ENCODE assay signal across 20 cellular contexts in the genomic region with DNA sequence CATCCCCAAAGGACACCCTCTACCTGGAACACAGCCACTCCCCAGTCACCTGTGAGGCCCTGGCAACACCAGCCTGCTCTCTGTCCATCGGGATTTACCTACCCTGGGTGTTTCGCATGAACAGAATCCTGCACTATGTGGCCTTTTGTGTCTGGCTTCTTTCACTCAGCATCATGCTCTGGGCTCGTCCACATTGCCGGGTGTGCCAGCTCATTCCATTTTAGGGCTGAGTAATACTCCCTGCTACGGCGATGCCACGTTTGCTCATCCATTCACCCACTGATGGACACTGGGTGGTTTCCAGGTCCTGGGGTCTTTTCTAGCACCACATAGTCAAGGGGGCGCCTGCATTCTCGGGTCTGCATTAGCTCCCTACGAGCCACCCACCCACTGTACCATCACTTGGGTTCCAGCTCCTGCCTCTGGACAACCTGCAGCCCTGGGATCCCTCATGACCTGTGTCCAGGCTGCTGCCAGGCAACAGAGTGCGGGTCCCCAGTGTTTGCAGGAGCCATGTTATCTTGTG. TPM values are rescaled to one million over a fixed set of nuclear protein-coding genes. Genes with fewer than 3 reads are reported as not detected.
A peak's percentile ranks its signal among the peaks of the same experiment; 100 is the strongest.
DNase-seq lines count a peak whose midpoint lies in the region; TF ChIP-seq lines count a peak whose summit lies in the region.
"Had no signal": no experiment of that assay in that cellular context is flagged by ENCODE, and none has a peak within 500 bp of the region (broad histone marks: within the 10 kb centered on the region; RNA-seq: fewer than 3 reads in every experiment).

No MANE protein-coding gene starts in this region.

- H3F3A ChIP-seq in neural progenitor cell (ENCODE audit: low read depth): no peaks in the 10 kb centered on the region

- H3K27ac Mint-ChIP-seq in chondrocyte (ENCODE audit: unreplicated experiment) (no peak overlapping the region), neural progenitor cell (peak overlapping the region; percentile 54)
- H3K27ac Mint-ChIP-seq: CD4-positive, alpha-beta memory T cell; IgD-negative memory B cell had no signal

- no peaks in the 10 kb centered on the region for H3K79me2 ChIP-seq in neural progenitor cell (ENCODE audit: low read depth)

- no peaks in the 10 kb centered on the region; a peak in 2 of 22 replicates for H3K36me3 ChIP-seq in BLaER1 treated with 17β-estradiol and CSF1 and Interleukin-3, amounts not matched to agents 10 nM and 100 nM
- H3K36me3 ChIP-seq in HEK293 (ENCODE audit: control insufficient read depth in 2 of 2, insufficient read depth in 1 of 2, low read length in 2 of 2) (no peaks in the 10 kb centered on the region), neural progenitor cell (no peaks in the 10 kb centered on the region), SJCRH30 (no peaks in the 10 kb centered on the region)
- H3K36me3 ChIP-seq: Peyer's patch had no signal

- H3K27me3 ChIP-seq in BLaER1 treated with 17β-estradiol and CSF1 and Interleukin-3, amounts not matched to agents 10 nM and 100 nM: peaks cover 0 to 27% (median 0%) of the 10 kb centered on the region in 11 experiments; a peak in 7 of 22 replicates
- H3K27me3 ChIP-seq in neural progenitor cell (no peaks in the 10 kb centered on the region), SJCRH30 (peaks cover 16% of the 10 kb centered on the region)
- H3K27me3 ChIP-seq: Peyer's patch had no signal

- no peak overlapping the region for H2AFZ ChIP-seq in neural progenitor cell (replicated peaks)

- TF ChIP-seq CTCF in HEK293 (tag by site-specific recombination; IDR thresholded peaks at IDR 0.05) (no peak), chondrocyte (IDR thresholded peaks at IDR 0.05) (no peak), neural progenitor cell (IDR thresholded peaks at IDR 0.05) (no peak)

- DNase-seq in chondrocyte (ENCODE audit: low spot score) (peak; percentile 59), neural progenitor cell (ENCODE audit: low spot score) (no peak), SJCRH30 (no peak), DMS79 treated with DMSO at 0.1 percent for 48 hours (lab: John Stamatoyannopoulos, UW) (no peak), retina (no peak)
- DNase-seq in activated CD4-positive, CD25-positive, alpha-beta regulatory T cell (lab: John Stamatoyannopoulos, UW): no peak
- DNase-seq: Calu3; CD4-positive, alpha-beta memory T cell; DMS79; GDM1; H7; Kasumi-1; NCI-H1105; NCI-H1694; NCI-H510A treated with DMSO at 0.1 percent for 48 hours; Peyer's patch; Right ventricle myocardium superior had no signal

- H3K4me3 ChIP-seq in BLaER1 treated with 17β-estradiol and CSF1 and Interleukin-3, amounts not matched to agents 10 nM and 100 nM: no peak overlapping the region
- H3K4me3 ChIP-seq in HEK293 (ENCODE audit: low read depth, low read length) (no peak overlapping the region), neural progenitor cell (no peak overlapping the region), SJCRH30 (no peak overlapping the region)
- H3K4me3 ChIP-seq: Peyer's patch had no signal

- H3K4me1 ChIP-seq in BLaER1 treated with 17β-estradiol and CSF1 and Interleukin-3, amounts not matched to agents 10 nM and 100 nM: peaks cover 32 to 55% (median 40%) of the 10 kb centered on the region in 10 experiments
- peaks cover 3% of the 10 kb centered on the region for H3K4me1 ChIP-seq in HEK293 (ENCODE audit: control insufficient read depth, insufficient read depth, low read length)
- H3K4me1 ChIP-seq in neural progenitor cell: no peaks in the 10 kb centered on the region
- H3K4me1 ChIP-seq in SJCRH30: peaks cover 2% of the 10 kb centered on the region; the same call in 1 of the 2 replicates
- H3K4me1 ChIP-seq: Peyer's patch had no signal

- H3K27me3 Mint-ChIP-seq in chondrocyte (ENCODE audit: low read depth) (peaks cover 12% of the 10 kb centered on the region), neural progenitor cell (ENCODE audit: insufficient read depth, low read depth) (peaks cover 16% of the 10 kb centered on the region)

- H3K36me3 Mint-ChIP-seq in chondrocyte (ENCODE audit: low read depth) (no peaks in the 10 kb centered on the region), neural progenitor cell (no peaks in the 10 kb centered on the region)
- H3K36me3 Mint-ChIP-seq: CD4-positive, alpha-beta memory T cell; IgD-negative memory B cell had no signal

- POLR2A ChIA-PET in HEK293 (lab: Yijun Ruan, JAX): no interaction called here

- no peak overlapping the region for H3K27ac ChIP-seq in BLaER1 treated with 17β-estradiol and CSF1 and Interleukin-3, amounts not matched to agents 10 nM and 100 nM
- H3K27ac ChIP-seq in HEK293 (ENCODE audit: extremely low read depth, low read depth, low read length) (no peak overlapping the region), neural progenitor cell (no peak overlapping the region), SJCRH30 (no peak overlapping the region)
- H3K27ac ChIP-seq: Peyer's patch had no signal

- no peak overlapping the region for H3K4me3 Mint-ChIP-seq in chondrocyte (ENCODE audit: unreplicated experiment)
- no peak overlapping the region for H3K4me3 Mint-ChIP-seq in neural progenitor cell
- H3K4me3 Mint-ChIP-seq: CD4-positive, alpha-beta memory T cell; IgD-negative memory B cell had no signal

- peaks cover 2% of the 10 kb centered on the region for H3K9me3 Mint-ChIP-seq in chondrocyte (ENCODE audit: low read depth)
- no peaks in the 10 kb centered on the region for H3K9me3 Mint-ChIP-seq in neural progenitor cell

- peaks cover 13% of the 10 kb centered on the region for H3K4me1 Mint-ChIP-seq in chondrocyte (ENCODE audit: low read depth)
- H3K4me1 Mint-ChIP-seq in neural progenitor cell: peaks cover 50% of the 10 kb centered on the region
- H3K4me1 Mint-ChIP-seq: IgD-negative memory B cell had no signal

- CTCF ChIA-PET in HEK293 (lab: Yijun Ruan, JAX): interaction anchor here (0.9 kb wide), 1 partner anchor 103 kb away, joined by 3 read pairs; no protein-coding TSS in a partner anchor

- H3K4me2 ChIP-seq in BLaER1 treated with 17β-estradiol and CSF1 and Interleukin-3, amounts not matched to agents 10 nM and 100 nM: peak overlapping the region in 6 of 11 experiments; percentile 23 to 89 (median 32); a peak in 6 of 22 replicates
- no peak overlapping the region for H3K4me2 ChIP-seq in neural progenitor cell

- peaks cover 0 to 9% (median 0%) of the 10 kb centered on the region in 11 experiments; a peak in 1 of 22 replicates for H4K20me1 ChIP-seq in BLaER1 treated with 17β-estradiol and CSF1 and Interleukin-3, amounts not matched to agents 10 nM and 100 nM
- no peaks in the 10 kb centered on the region for H4K20me1 ChIP-seq in neural progenitor cell (ENCODE audit: low read depth)

- H3K9me3 ChIP-seq in BLaER1 treated with 17β-estradiol and CSF1 and Interleukin-3, amounts not matched to agents 10 nM and 100 nM (replicated peaks in 1 of 11): peaks cover 9 to 17% (median 11%) of the 10 kb centered on the region in 11 experiments
- H3K9me3 ChIP-seq in HEK293 (ENCODE audit: control insufficient read depth, insufficient read depth, low read depth, low read length) (no peaks in the 10 kb centered on the region), neural progenitor cell (ENCODE audit: low read depth) (no peaks in the 10 kb centered on the region), SJCRH30 (replicated peaks) (no peaks in the 10 kb centered on the region; the same call in 1 of the 2 replicates)

- H3K9ac ChIP-seq in BLaER1 treated with 17β-estradiol and CSF1 and Interleukin-3, amounts not matched to agents 10 nM and 100 nM: no peak overlapping the region
- H3K9ac ChIP-seq in neural progenitor cell: no peak overlapping the region

TF ChIP-seq in HEK293, 187 proteins besides CTCF, POLR2A, EP300 and RAD21:
- no peak for TF ChIP-seq FEZF1 (tag by site-specific recombination; IDR thresholded peaks at IDR 0.05)
- TF ChIP-seq, protein P1, sequence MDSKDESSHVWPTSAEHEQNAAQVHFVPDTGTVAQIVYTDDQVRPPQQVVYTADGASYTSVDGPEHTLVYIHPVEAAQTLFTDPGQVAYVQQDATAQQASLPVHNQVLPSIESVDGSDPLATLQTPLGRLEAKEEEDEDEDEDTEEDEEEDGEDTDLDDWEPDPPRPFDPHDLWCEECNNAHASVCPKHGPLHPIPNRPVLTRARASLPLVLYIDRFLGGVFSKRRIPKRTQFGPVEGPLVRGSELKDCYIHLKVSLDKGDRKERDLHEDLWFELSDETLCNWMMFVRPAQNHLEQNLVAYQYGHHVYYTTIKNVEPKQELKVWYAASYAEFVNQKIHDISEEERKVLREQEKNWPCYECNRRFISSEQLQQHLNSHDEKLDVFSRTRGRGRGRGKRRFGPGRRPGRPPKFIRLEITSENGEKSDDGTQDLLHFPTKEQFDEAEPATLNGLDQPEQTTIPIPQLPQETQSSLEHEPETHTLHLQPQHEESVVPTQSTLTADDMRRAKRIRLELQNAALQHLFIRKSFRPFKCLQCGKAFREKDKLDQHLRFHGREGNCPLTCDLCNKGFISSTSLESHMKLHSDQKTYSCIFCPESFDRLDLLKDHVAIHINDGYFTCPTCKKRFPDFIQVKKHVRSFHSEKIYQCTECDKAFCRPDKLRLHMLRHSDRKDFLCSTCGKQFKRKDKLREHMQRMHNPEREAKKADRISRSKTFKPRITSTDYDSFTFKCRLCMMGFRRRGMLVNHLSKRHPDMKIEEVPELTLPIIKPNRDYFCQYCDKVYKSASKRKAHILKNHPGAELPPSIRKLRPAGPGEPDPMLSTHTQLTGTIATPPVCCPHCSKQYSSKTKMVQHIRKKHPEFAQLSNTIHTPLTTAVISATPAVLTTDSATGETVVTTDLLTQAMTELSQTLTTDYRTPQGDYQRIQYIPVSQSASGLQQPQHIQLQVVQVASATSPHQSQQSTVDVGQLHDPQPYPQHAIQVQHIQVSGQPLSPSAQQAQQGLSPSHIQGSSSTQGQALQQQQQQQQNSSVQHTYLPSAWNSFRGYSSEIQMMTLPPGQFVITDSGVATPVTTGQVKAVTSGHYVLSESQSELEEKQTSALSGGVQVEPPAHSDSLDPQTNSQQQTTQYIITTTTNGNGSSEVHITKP (tag by site-specific recombination; IDR thresholded peaks at IDR 0.05): 0 out of 2 replicates have a peak, but pooled peaks have one; percentile 12

RNA-seq across cellular contexts. Expression of a gene that starts 22.0 kb away (rescaled TPM):
- total RNA-seq in chondrocyte: not detected in 3 replicates
- 0.15 TPM in 1 of 2 replicates, not detected in the other for total RNA-seq in neural progenitor cell (ENCODE audit: low replicate concordance)
- 0.42 and 0.51 TPM in 2 replicates for total RNA-seq in SJCRH30 (2014; rRNA removed; shearing (Covaris generic))
- total RNA-seq: Calu3; CD4-positive, alpha-beta memory T cell; Right ventricle myocardium superior had no signal
